In the genomic region with DNA sequence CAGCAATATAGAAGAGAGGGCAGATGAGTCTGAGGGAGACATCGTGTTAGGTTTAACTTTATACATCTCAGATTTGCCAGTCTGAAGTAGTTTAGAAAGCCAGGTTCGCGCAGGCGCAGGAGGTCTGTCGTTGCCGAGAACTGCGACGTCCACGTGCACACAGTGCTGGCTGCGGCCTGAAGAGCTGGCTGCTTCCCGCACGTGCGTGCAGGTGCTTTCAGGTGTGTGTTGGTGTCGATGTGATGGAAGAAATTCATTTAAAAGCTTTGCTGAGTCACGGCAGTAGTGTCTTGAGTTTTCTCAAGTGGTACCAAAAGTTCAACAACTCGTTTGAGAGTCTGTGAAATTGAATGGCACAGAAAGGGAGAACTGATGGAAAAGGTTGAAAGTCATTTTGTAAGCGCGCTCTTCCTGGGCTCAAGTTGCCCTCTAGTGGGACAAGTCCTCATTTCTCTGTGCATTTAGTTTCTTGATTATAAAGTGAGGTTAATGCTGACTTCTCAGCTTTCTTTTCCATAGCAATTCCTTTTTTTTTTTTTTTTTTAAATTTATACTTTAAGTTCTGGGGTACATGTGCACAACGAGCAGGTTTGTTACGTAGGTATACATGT, we compare ENCODE assay signal across 10 cellular contexts. TPM values are rescaled to one million over a fixed set of nuclear protein-coding genes. Genes with fewer than 3 reads are reported as not detected.
A peak's percentile ranks its signal among the peaks of the same experiment; 100 is the strongest.
DNase-seq lines count a peak whose midpoint lies in the region; ATAC-seq and TF ChIP-seq lines count a peak whose summit lies in the region.
"Had no signal": no experiment of that assay in that cellular context is flagged by ENCODE, and none has a peak within 500 bp of the region (broad histone marks: within the 10 kb centered on the region; RNA-seq: fewer than 3 reads in every experiment).

No MANE protein-coding gene starts in this region.

- intact Hi-C loops in activated CD4-positive, alpha-beta T cell treated with anti-CD3 and anti-CD28 coated beads for 36 hours (cut with DNase I, micrococcal nuclease): no loop called here

- no peaks in the 10 kb centered on the region for H3K4me1 ChIP-seq in OCI-LY1 (ENCODE audit: insufficient read depth, low read length, severe bottlenecking)

- no peak for ATAC-seq in activated CD4-positive, alpha-beta T cell treated with anti-CD3 and anti-CD28 coated beads for 36 hours
- ATAC-seq in HG02759 (IDR thresholded peaks at IDR 0.05; ENCODE audit: unreplicated experiment): no peak

- no peaks in the 10 kb centered on the region for H4K20me1 ChIP-seq in OCI-LY1 (ENCODE audit: insufficient read depth, low read length)

- H3K9me2 ChIP-seq in OCI-LY1 (ENCODE audit: low read depth, low read length): no peaks in the 10 kb centered on the region

- H3K9me3 Mint-ChIP-seq in activated CD4-positive, alpha-beta T cell treated with anti-CD3 and anti-CD28 coated beads for 36 hours (ENCODE audit: low read depth): no peaks in the 10 kb centered on the region
- no peaks in the 10 kb centered on the region for H3K9me3 Mint-ChIP-seq in progenitor cell of endocrine pancreas (ENCODE audit: low read depth)

- H3K4me1 Mint-ChIP-seq in activated CD4-positive, alpha-beta T cell treated with anti-CD3 and anti-CD28 coated beads for 36 hours: peaks cover 10% of the 10 kb centered on the region
- H3K4me1 Mint-ChIP-seq in progenitor cell of endocrine pancreas (ENCODE audit: low read depth): peaks cover 5% of the 10 kb centered on the region

- H3K4me3 ChIP-seq in OCI-LY1 (ENCODE audit: low read depth, low read length, poor library complexity, severe bottlenecking) (no peak overlapping the region), epithelial cell of proximal tubule (ENCODE audit: low read depth, low read length) (no peak overlapping the region)
- H3K4me3 ChIP-seq: BLaER1 had no signal

- DNase-seq in activated CD4-positive, alpha-beta T cell treated with anti-CD3 and anti-CD28 coated beads for 36 hours: no peak
- no peak for DNase-seq in activated CD4-positive, alpha-beta T cell treated with anti-CD3 and anti-CD28 coated beads for 1 hour
- DNase-seq in epithelial cell of proximal tubule (ENCODE audit: low read depth) (no peak), progenitor cell of endocrine pancreas (ENCODE audit: low spot score, unreplicated experiment) (no peak), RPMI8226 (no peak), NCI-H146 (lab: John Stamatoyannopoulos, UW) (no peak)
- DNase-seq: SHP77 treated with DMSO at 0.1 percent for 48 hours had no signal

- H3K27ac ChIP-seq in OCI-LY1 (ENCODE audit: low read depth, low read length, poor library complexity, severe bottlenecking): no peak overlapping the region
- H3K27ac ChIP-seq: BLaER1 had no signal

- H3K9ac ChIP-seq in OCI-LY1 (ENCODE audit: low read length): no peak overlapping the region
- H3K9ac ChIP-seq: BLaER1 had no signal

- H3K27ac Mint-ChIP-seq in activated CD4-positive, alpha-beta T cell treated with anti-CD3 and anti-CD28 coated beads for 36 hours: peak overlapping the region; percentile 2
- H3K27ac Mint-ChIP-seq in progenitor cell of endocrine pancreas: peak overlapping the region; percentile 84

- H3K4me3 Mint-ChIP-seq in activated CD4-positive, alpha-beta T cell treated with anti-CD3 and anti-CD28 coated beads for 36 hours: no peak overlapping the region
- H3K4me3 Mint-ChIP-seq in progenitor cell of endocrine pancreas (ENCODE audit: low read depth): no peak overlapping the region

- POLR2A ChIA-PET in activated CD4-positive, alpha-beta T cell treated with anti-CD3 and anti-CD28 coated beads for 36 hours (lab: Charles Lee): no interaction called here

- CTCF ChIA-PET in activated CD4-positive, alpha-beta T cell treated with anti-CD3 and anti-CD28 coated beads for 36 hours (lab: Charles Lee): interaction anchor here (0.6 to 2.2 kb wide), 5 partner anchors 12 to 361 kb away, joined by 3 to 8 read pairs (median 3); no protein-coding TSS in a partner anchor

- H3K36me3 ChIP-seq in OCI-LY1 (ENCODE audit: insufficient read depth, low read length): peaks cover 41% of the 10 kb centered on the region

- no peaks in the 10 kb centered on the region for H3F3A ChIP-seq in OCI-LY1 (ENCODE audit: insufficient read depth, low read length)

- no peaks in the 10 kb centered on the region for H3K9me3 ChIP-seq in OCI-LY1 (ENCODE audit: low read length)
- H3K9me3 ChIP-seq: BLaER1 had no signal

- H3K36me3 Mint-ChIP-seq in activated CD4-positive, alpha-beta T cell treated with anti-CD3 and anti-CD28 coated beads for 36 hours (ENCODE audit: low read depth): peaks cover 23% of the 10 kb centered on the region
- peaks cover 7% of the 10 kb centered on the region for H3K36me3 Mint-ChIP-seq in progenitor cell of endocrine pancreas (ENCODE audit: insufficient read depth)

- H2AFZ ChIP-seq in OCI-LY1 (ENCODE audit: low read length): no peak overlapping the region

- no peaks in the 10 kb centered on the region for H3K79me2 ChIP-seq in OCI-LY1 (ENCODE audit: insufficient read depth, low read length)

- TF ChIP-seq CTCF in OCI-LY1 (IDR thresholded peaks at IDR 0.05; ENCODE audit: low read length): peak; percentile 30; the same call in 1 of the 2 replicates
- peak; percentile 45 for TF ChIP-seq CTCF in epithelial cell of proximal tubule (conservative IDR thresholded peaks at IDR 0.05; ENCODE audit: low read depth, low read length)
- TF ChIP-seq CTCF in progenitor cell of endocrine pancreas (IDR thresholded peaks at IDR 0.05; ENCODE audit: unreplicated experiment): peak; percentile 39

- no peak overlapping the region for H3K4me2 ChIP-seq in OCI-LY1 (ENCODE audit: low read length)
- H3K4me2 ChIP-seq: BLaER1 had no signal

- H3K27me3 Mint-ChIP-seq in activated CD4-positive, alpha-beta T cell treated with anti-CD3 and anti-CD28 coated beads for 36 hours: no peaks in the 10 kb centered on the region
- no peaks in the 10 kb centered on the region for H3K27me3 Mint-ChIP-seq in progenitor cell of endocrine pancreas

- H3K27me3 ChIP-seq in OCI-LY1 (ENCODE audit: insufficient read depth, low read length): no peaks in the 10 kb centered on the region
- H3K27me3 ChIP-seq: BLaER1 had no signal

RNA-seq across cellular contexts. Expression of a gene that starts 18.7 kb away (rescaled TPM):
- total RNA-seq in activated CD4-positive, alpha-beta T cell treated with anti-CD3 and anti-CD28 coated beads for 36 hours: 10 to 100 TPM; 16.3 to 16.8 TPM
- total RNA-seq in epithelial cell of proximal tubule (9.8 and 10.6 TPM in 2 replicates), progenitor cell of endocrine pancreas (17.4 and 18.7 TPM in 2 replicates)

RNA-seq across cellular contexts. Expression of a gene that starts 25.9 kb away (rescaled TPM):
- 10 to 100 TPM; 40.4 to 66.0 TPM for total RNA-seq in activated CD4-positive, alpha-beta T cell treated with anti-CD3 and anti-CD28 coated beads for 36 hours
- total RNA-seq in epithelial cell of proximal tubule: 40.7 and 118 TPM in 2 replicates
- 46.3 and 51.4 TPM in 2 replicates for total RNA-seq in progenitor cell of endocrine pancreas

RNA-seq across cellular contexts. Expression of a gene that starts 49.2 kb away (rescaled TPM):
- not detected for total RNA-seq in activated CD4-positive, alpha-beta T cell treated with anti-CD3 and anti-CD28 coated beads for 36 hours
- total RNA-seq in epithelial cell of proximal tubule (not detected in 2 replicates), progenitor cell of endocrine pancreas (not detected in 2 replicates)
